Comparison of ENCODE assay signal across 25 cellular contexts in the genomic region with DNA sequence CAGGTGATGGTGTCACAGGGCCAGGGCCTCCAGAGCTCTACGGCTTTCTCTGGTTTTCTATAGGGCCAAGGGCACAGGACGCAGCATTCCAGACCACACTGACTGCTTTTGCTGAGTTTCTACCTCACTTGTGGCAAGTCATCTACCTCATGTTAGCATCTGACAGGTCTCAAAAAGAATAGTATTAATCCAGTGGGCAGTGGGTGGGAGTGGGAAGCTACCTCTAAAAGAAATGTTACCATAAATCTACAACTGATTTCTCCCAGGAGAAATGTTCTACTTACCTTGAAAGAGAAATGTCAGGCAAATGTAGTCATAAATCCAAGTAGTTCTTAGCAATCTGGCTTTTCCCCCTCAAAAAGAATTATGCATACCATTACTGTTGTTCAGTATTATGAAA. TPM values are rescaled to one million over a fixed set of nuclear protein-coding genes. Genes with fewer than 3 reads are reported as not detected.
DNase-seq lines count a peak whose midpoint lies in the region; ATAC-seq, FAIRE-seq and TF ChIP-seq lines count a peak whose summit lies in the region.
"Had no signal": no experiment of that assay in that cellular context is flagged by ENCODE, and none has a peak within 500 bp of the region (broad histone marks: within the 10 kb centered on the region; RNA-seq: fewer than 3 reads in every experiment).

No MANE protein-coding gene starts in this region.

- H3K9me3 ChIP-seq in HepG2 (ENCODE audit: low read length) (no peaks in the 10 kb centered on the region), right lobe of liver (no peaks in the 10 kb centered on the region)
- H3K9me3 ChIP-seq: A549, Caco-2 had no signal

- H3K36me3 ChIP-seq in HepG2 (replicated peaks in 1 of 2; ENCODE audit: control insufficient read depth in 1 of 2, insufficient read depth in 2 of 2, low read length in 2 of 2) = peaks cover 26 to 50% of the 10 kb centered on the region in 2 experiments
- H3K36me3 ChIP-seq in right lobe of liver = no peaks in the 10 kb centered on the region

- no peak for FAIRE-seq in HepG2 (lab: Jason Lieb, UNC)
- FAIRE-seq: D721Med, G401.6, GM12891, GM19239 had no signal

- H3K27me3 Mint-ChIP-seq in WTC11 (ENCODE audit: low read depth) (no peaks in the 10 kb centered on the region), endothelial cell (ENCODE audit: unreplicated experiment) (peaks cover 3% of the 10 kb centered on the region)

- H2AFZ ChIP-seq in HepG2 (ENCODE audit: low read length) = no peak overlapping the region

- no peak for TF ChIP-seq EP300 in HepG2 (IDR thresholded peaks at IDR 0.05; ENCODE audit: low read depth in 2 of 2, low read length in 2 of 2)
- no peak for TF ChIP-seq EP300 in HepG2 (CRISPR knock-in tag; IDR thresholded peaks at IDR 0.05; ENCODE audit: borderline replicate concordance)

- no peak overlapping the region for H3K4me2 ChIP-seq in HepG2 (ENCODE audit: low read depth, low read length)
- H3K4me2 ChIP-seq: A549; BLaER1 treated with 17β-estradiol and CSF1 and Interleukin-3, amounts not matched to agents 10 nM and 100 nM had no signal

- CTCF ChIA-PET in HepG2 (lab: Yijun Ruan, JAX; ENCODE audit: low intra/inter-chr PET ratio, low total read pairs) (no interaction called here), WTC11 (lab: Charles Lee) (no interaction called here)

- no peak for TF ChIP-seq RAD21 in HepG2 (CRISPR knock-in tag; IDR thresholded peaks at IDR 0.05)

- H3K4me1 ChIP-seq in HepG2 (ENCODE audit: insufficient read depth, low read length) = peaks cover 53% of the 10 kb centered on the region
- no peaks in the 10 kb centered on the region for H3K4me1 ChIP-seq in right lobe of liver
- H3K4me1 ChIP-seq: A549; BLaER1 treated with 17β-estradiol and CSF1 and Interleukin-3, amounts not matched to agents 10 nM and 100 nM; Caco-2 had no signal

- 91% methylated on average over 2 of the region's 2 CpGs for WGBS in HepG2 (ENCODE audit: low lambda C conversion rate)
- WGBS in right lobe of liver (ENCODE audit: insufficient coverage, low coverage, low lambda C conversion rate, missing lambda C conversion rate) = 100% methylated on average over 2 of the region's 2 CpGs

- H3K27ac Mint-ChIP-seq in WTC11 = peak overlapping the region; percentile 82
- H3K27ac Mint-ChIP-seq in endothelial cell (ENCODE audit: unreplicated experiment) = peak overlapping the region; percentile 58
- H3K27ac Mint-ChIP-seq: B cell; CD4-positive, alpha-beta T cell; CD8-positive, alpha-beta T cell had no signal

- no peak for DNase-seq in HepG2 (ENCODE audit: low spot score)
- DNase-seq in right lobe of liver = no peak
- no peak for DNase-seq in WTC11 (ENCODE audit: low spot score)
- DNase-seq in endothelial cell (ENCODE audit: low spot score) = no peak
- no peak for DNase-seq in Right ventricle myocardium inferior (ENCODE audit: missing footprints)
- no peak for DNase-seq in left lobe of liver (ENCODE audit: low spot score)
- DNase-seq: AML-193; Caco-2; Calu3; CD4-positive, alpha-beta T cell; CD8-positive, alpha-beta T cell; DMS79 treated with DMSO at 0.1 percent for 48 hours; GF-D8 had no signal

- H3K36me3 Mint-ChIP-seq in WTC11 (peaks cover 72% of the 10 kb centered on the region), endothelial cell (ENCODE audit: low read depth, unreplicated experiment) (peaks cover 36% of the 10 kb centered on the region)
- H3K36me3 Mint-ChIP-seq: CD8-positive, alpha-beta T cell had no signal

- in situ Hi-C loops in HepG2 (cut with HindIII; ENCODE audit: extremely low pct_ligation_motif_present, low pct_unique_long_range_greater_than_20kb) = no loop called here

- BruUV-seq in HepG2 (replicated peaks; lab: Mats Ljungman, UMichigan) = no TSS peak

- peaks cover 61% of the 10 kb centered on the region for H3K79me2 ChIP-seq in HepG2 (ENCODE audit: insufficient read depth, low read length)

- H4K20me1 ChIP-seq in HepG2 (ENCODE audit: insufficient read depth, low read length) = peaks cover 73% of the 10 kb centered on the region
- H4K20me1 ChIP-seq: BLaER1 treated with 17β-estradiol and CSF1 and Interleukin-3, amounts not matched to agents 10 nM and 100 nM had no signal

- H3K4me3 Mint-ChIP-seq in WTC11 (no peak overlapping the region), endothelial cell (ENCODE audit: unreplicated experiment) (no peak overlapping the region)
- H3K4me3 Mint-ChIP-seq: B cell; CD4-positive, alpha-beta T cell; CD8-positive, alpha-beta T cell had no signal

- H3K27me3 ChIP-seq in HepG2 (ENCODE audit: control insufficient read depth in 1 of 2, insufficient read depth in 2 of 2, low read length in 2 of 2) (no peaks in the 10 kb centered on the region), right lobe of liver (peaks cover 0 to 1% of the 10 kb centered on the region in 2 donors)
- H3K27me3 ChIP-seq: BLaER1 treated with 17β-estradiol and CSF1 and Interleukin-3, amounts not matched to agents 10 nM and 100 nM had no signal

- H3K9ac ChIP-seq in HepG2 (ENCODE audit: insufficient read depth, low read depth, low read length) = no peak overlapping the region
- H3K9ac ChIP-seq: BLaER1 treated with 17β-estradiol and CSF1 and Interleukin-3, amounts not matched to agents 10 nM and 100 nM had no signal

- intact Hi-C loops in HepG2 (cut with micrococcal nuclease; ENCODE audit: unreplicated experiment) = no loop called here
- intact Hi-C loops in right lobe of liver (cut with DNase I) = no loop called here
- intact Hi-C loops in Right ventricle myocardium inferior (cut with DNase I) = no loop called here

- ATAC-seq in HepG2 (no peak; the same call in 1 of the 3 replicates), right lobe of liver (no peak), WTC11 (no peak), HG02970 (IDR thresholded peaks at IDR 0.05; ENCODE audit: low FRiP score, unreplicated experiment) (no peak), Right ventricle myocardium inferior (no peak), left lobe of liver (no peak)
- ATAC-seq: A549; CD8-positive, alpha-beta T cell had no signal

- POLR2A ChIA-PET in HepG2 (lab: Yijun Ruan, JAX) (interaction anchor here (1.7 kb wide), 1 partner anchor 83 kb away, joined by 4 read pairs; no protein-coding TSS in a partner anchor), WTC11 (lab: Charles Lee) (no interaction called here)

- H3K27ac ChIP-seq in HepG2 (ENCODE audit: extremely low read length, insufficient read depth, low read length) (no peak overlapping the region), right lobe of liver (no peak overlapping the region)
- H3K27ac ChIP-seq: 22Rv1; A549; BLaER1 treated with 17β-estradiol and CSF1 and Interleukin-3, amounts not matched to agents 10 nM and 100 nM; C4-2B had no signal

- peaks cover 76% of the 10 kb centered on the region for H3K4me1 Mint-ChIP-seq in WTC11
- peaks cover 59% of the 10 kb centered on the region for H3K4me1 Mint-ChIP-seq in endothelial cell (ENCODE audit: unreplicated experiment)
- H3K4me1 Mint-ChIP-seq: B cell had no signal

- TF ChIP-seq POLR2A in HepG2 (IDR thresholded peaks at IDR 0.05; ENCODE audit: insufficient read depth in 1 of 2, low read depth in 2 of 2, low read length in 2 of 2) (no peak), right lobe of liver (IDR thresholded peaks at IDR 0.05) (no peak)

- H3K9me3 Mint-ChIP-seq in WTC11 (peaks cover 4% of the 10 kb centered on the region; the same call in 1 of the 2 replicates), endothelial cell (ENCODE audit: unreplicated experiment) (no peaks in the 10 kb centered on the region)
- H3K9me3 Mint-ChIP-seq: CD4-positive, alpha-beta T cell; CD8-positive, alpha-beta T cell had no signal

- H3K4me3 ChIP-seq in HepG2 (replicated peaks in 1 of 3; ENCODE audit: insufficient read depth in 1 of 3, low read depth in 2 of 3, low read length in 3 of 3) (no peak overlapping the region), right lobe of liver (no peak overlapping the region)
- H3K4me3 ChIP-seq: A549; BLaER1 treated with 17β-estradiol and CSF1 and Interleukin-3, amounts not matched to agents 10 nM and 100 nM had no signal

- TF ChIP-seq CTCF in HepG2 (CRISPR knock-in tag; IDR thresholded peaks at IDR 0.05) = no peak
- TF ChIP-seq CTCF in right lobe of liver (IDR thresholded peaks at IDR 0.05) = no peak
- TF ChIP-seq CTCF in WTC11 (IDR thresholded peaks at IDR 0.05) = no peak
- TF ChIP-seq CTCF in endothelial cell (IDR thresholded peaks at IDR 0.05; ENCODE audit: unreplicated experiment) = no peak

TF ChIP-seq in HepG2, 621 proteins besides CTCF, POLR2A, EP300 and RAD21:
- 0 out of 2 replicates have a peak, but pooled peaks have one; percentile 9 for TF ChIP-seq POLR2AphosphoS5 (IDR thresholded peaks at IDR 0.05; ENCODE audit: low read depth, low read length)
- TF ChIP-seq MAFG (CRISPR knock-in tag; IDR thresholded peaks at IDR 0.05) = no peak

TF ChIP-seq in WTC11, 78 proteins besides CTCF, POLR2A, EP300 and RAD21 (continues in another document):
- no peak for TF ChIP-seq FOXP1 (CRISPR knock-in tag; IDR thresholded peaks at IDR 0.05; ENCODE audit: borderline replicate concordance)

RNA-seq across cellular contexts. Expression of gene CCR4, which starts 55.7 kb away (rescaled TPM):
- total RNA-seq in HepG2 (2016; rRNA removed; fragmentation: Illumina TruSeq; extraction: Trizol) (0.04 and 0.06 TPM in 2 replicates), right lobe of liver (under 1 TPM; 0.06 to 0.23 (median 0.11) TPM), WTC11 (2021) (0.11 to 0.22 TPM (median 0.11 TPM) in 3 replicates), endothelial cell (ENCODE audit: unreplicated experiment) (0.08 TPM), Right ventricle myocardium inferior (0.08 TPM), left lobe of liver (0.33 TPM)
- total RNA-seq in HepG2 (2016; cell fraction: cytosol; rRNA removed; fragmentation: Illumina TruSeq; extraction: Trizol; ENCODE audit: low read depth) = not detected in 2 replicates
- total RNA-seq in HepG2 (2016; cell fraction: insoluble cytoplasmic fraction; rRNA removed; fragmentation: Illumina TruSeq; extraction: Trizol) = 0.06 and 0.11 TPM in 2 replicates
- not detected in 2 replicates for total RNA-seq in HepG2 (2016; cell fraction: membrane; rRNA removed; fragmentation: Illumina TruSeq; extraction: Trizol)
- 0.16 TPM in 1 of 2 replicates, not detected in the other for total RNA-seq in HepG2 (2016; cell fraction: nucleus; rRNA removed; fragmentation: Illumina TruSeq; extraction: Trizol)
- polyA plus RNA-seq in HepG2 (2011; rRNA removed) = 0.05 TPM in 2 replicates
- polyA plus RNA-seq in HepG2 (2011; cell fraction: cytosol; rRNA removed) = 0.01 TPM in 1 of 2 replicates, not detected in the other
- 0.05 and 0.06 TPM in 2 replicates for polyA plus RNA-seq in HepG2 (2011; cell fraction: nucleus; rRNA removed)
- not detected in 2 replicates for polyA plus RNA-seq in HepG2 (2012)
- polyA plus RNA-seq in HepG2 (2016; cell fraction: cytosol; fragmentation: Illumina TruSeq; extraction: Trizol; ENCODE audit: low read depth) = not detected in 2 replicates
- not detected in 2 replicates for polyA plus RNA-seq in HepG2 (2016; cell fraction: insoluble cytoplasmic fraction; fragmentation: Illumina TruSeq; extraction: Trizol; ENCODE audit: low read depth)
- not detected in 2 replicates for polyA plus RNA-seq in HepG2 (2016; cell fraction: membrane; fragmentation: Illumina TruSeq; extraction: Trizol; ENCODE audit: low read depth)
- polyA plus RNA-seq in HepG2 (2016; cell fraction: nucleus; fragmentation: Illumina TruSeq; extraction: Trizol; ENCODE audit: insufficient read depth, low read depth) = 0.24 and 0.29 TPM in 2 replicates
- polyA minus RNA-seq in HepG2 (2011; rRNA and poly(A)+ RNA removed; ENCODE audit: low replicate concordance) = 0.05 and 0.16 TPM in 2 replicates
- polyA minus RNA-seq in HepG2 (2011; cell fraction: cytosol; rRNA and poly(A)+ RNA removed) = not detected in 2 replicates
- 0.37 TPM in 1 of 2 replicates, not detected in the other for polyA minus RNA-seq in HepG2 (2011; cell fraction: nucleus; rRNA and poly(A)+ RNA removed)
- total RNA-seq: A172, Caco-2, Calu3 had no signal
- polyA plus RNA-seq: A549, BJ had no signal
